In the genomic region with DNA sequence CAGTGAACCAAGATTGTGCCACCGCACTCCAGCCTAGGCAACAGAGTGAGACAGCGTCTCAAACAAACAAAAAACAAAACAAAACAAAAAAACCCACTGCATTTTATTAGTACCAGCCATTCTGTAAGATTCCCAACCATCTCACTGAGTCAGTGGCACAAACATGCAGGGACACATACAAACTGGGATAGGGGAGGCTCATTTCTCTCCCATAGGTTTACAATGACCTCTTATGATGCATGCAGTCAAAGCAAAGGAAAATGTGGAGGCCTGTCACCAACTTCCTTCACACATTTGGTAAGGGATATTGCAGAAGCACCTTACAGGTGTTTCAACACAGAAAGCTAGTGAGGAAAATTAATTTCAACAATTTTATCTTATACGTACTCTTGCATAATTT, we compare ENCODE assay signal across 1 cellular context.
TF ChIP-seq lines count a peak whose summit lies in the region.

No MANE protein-coding gene starts in this region.

TF ChIP-seq in K562, 482 proteins besides CTCF, POLR2A, EP300 and RAD21:
- peak; percentile 18 for TF ChIP-seq POLR2B (IDR thresholded peaks at IDR 0.05; ENCODE audit: low read depth, partially characterized antibody)
- no peak for TF ChIP-seq MYBL2 (IDR thresholded peaks at IDR 0.05; ENCODE audit: low read depth)
- no peak for TF ChIP-seq MYBL2 (CRISPR knock-in tag; IDR thresholded peaks at IDR 0.05; ENCODE audit: borderline replicate concordance)
TF ChIP-seq in K562: peak in this region for 1.
